20 cellular contexts compared by ENCODE assay signal in genomic region chr20:59179988-59180387, GRCh38.
"Had no signal": no experiment of that assay in that cellular context is flagged by ENCODE, and none has a peak within 500 bp of the region (broad histone marks: within the 10 kb centered on the region; RNA-seq: fewer than 3 reads in every experiment).

No MANE protein-coding gene starts in this region.

- H3K4me3 Mint-ChIP-seq: activated naive CD8-positive, alpha-beta T cell treated with anti-CD3 and anti-CD28 coated beads, Interleukin-2, amount 50 U/mL, for 24 hours; brain; memory B cell; stimulated activated naive B cell treated with anti-CD40 and anti-IgM and Interleukin-4, amounts not matched to agents 10 μg/mL and 1 μg/mL and 100 μg/mL, for 72 hours had no signal

- H3K4me1 ChIP-seq: gastrocnemius medialis, parathyroid adenoma, thyroid gland, uterus had no signal

- H3K36me3 ChIP-seq: gastrocnemius medialis, thyroid gland, uterus had no signal

- ATAC-seq: activated naive CD8-positive, alpha-beta T cell treated with anti-CD3 and anti-CD28 coated beads, Interleukin-2, amount 50 U/mL, for 24 hours; gastrocnemius medialis; SK-N-SH treated with all-trans-retinoic acid at 6 μM for 48 hours; stimulated activated naive B cell treated with anti-CD40 and anti-IgM and Interleukin-4, amounts not matched to agents 10 μg/mL and 1 μg/mL and 100 μg/mL, for 72 hours had no signal

- H3K4me3 ChIP-seq: gastrocnemius medialis, thyroid gland, uterus had no signal

- H3K27ac Mint-ChIP-seq: brain; memory B cell; stimulated activated naive B cell treated with anti-CD40 and anti-IgM and Interleukin-4, amounts not matched to agents 10 μg/mL and 1 μg/mL and 100 μg/mL, for 72 hours had no signal

- H3K27me3 Mint-ChIP-seq: activated naive CD8-positive, alpha-beta T cell treated with anti-CD3 and anti-CD28 coated beads, Interleukin-2, amount 50 U/mL, for 24 hours; memory B cell; stimulated activated naive B cell treated with anti-CD40 and anti-IgM and Interleukin-4, amounts not matched to agents 10 μg/mL and 1 μg/mL and 100 μg/mL, for 72 hours had no signal

- H3K9me3 Mint-ChIP-seq: activated naive CD8-positive, alpha-beta T cell treated with anti-CD3 and anti-CD28 coated beads, Interleukin-2, amount 50 U/mL, for 24 hours; memory B cell had no signal

- DNase-seq: activated CD4-positive, alpha-beta T cell treated with anti-CD3 and anti-CD28 coated beads for 48 hours; activated CD4-positive, CD25-positive, alpha-beta regulatory T cell; activated CD8-positive, alpha-beta memory T cell treated with anti-CD3 and anti-CD28 coated beads, Interleukin-2, amount 50 U/mL, for 4 hours; activated naive CD8-positive, alpha-beta T cell treated with anti-CD3 and anti-CD28 coated beads, Interleukin-2, amount 50 U/mL, for 24 hours; activated T-cell treated with anti-CD3 and anti-CD28 coated beads, Interleukin-2, amount 50 U/mL, for 48 hours; anterior cingulate cortex; caudate nucleus; gastrocnemius medialis; head of caudate nucleus; kidney glomerular epithelial cell; stimulated activated CD4-positive, alpha-beta T cell treated with anti-CD3 and anti-CD28 coated beads, Interleukin-4, amount 100 ng/mL, for 4 hours; stimulated activated naive B cell treated with anti-CD40 and anti-IgM and Interleukin-4, amounts not matched to agents 10 μg/mL and 1 μg/mL and 100 μg/mL, for 72 hours; T-helper 1 cell; T1000; thyroid gland; uterus had no signal

- H3K36me3 Mint-ChIP-seq: brain had no signal

- H3K9me3 ChIP-seq: gastrocnemius medialis, thyroid gland, uterus had no signal

- H3K27me3 ChIP-seq: thyroid gland, uterus had no signal

- H3K27ac ChIP-seq: gastrocnemius medialis, parathyroid adenoma, thyroid gland, uterus had no signal
